In the genomic region with DNA sequence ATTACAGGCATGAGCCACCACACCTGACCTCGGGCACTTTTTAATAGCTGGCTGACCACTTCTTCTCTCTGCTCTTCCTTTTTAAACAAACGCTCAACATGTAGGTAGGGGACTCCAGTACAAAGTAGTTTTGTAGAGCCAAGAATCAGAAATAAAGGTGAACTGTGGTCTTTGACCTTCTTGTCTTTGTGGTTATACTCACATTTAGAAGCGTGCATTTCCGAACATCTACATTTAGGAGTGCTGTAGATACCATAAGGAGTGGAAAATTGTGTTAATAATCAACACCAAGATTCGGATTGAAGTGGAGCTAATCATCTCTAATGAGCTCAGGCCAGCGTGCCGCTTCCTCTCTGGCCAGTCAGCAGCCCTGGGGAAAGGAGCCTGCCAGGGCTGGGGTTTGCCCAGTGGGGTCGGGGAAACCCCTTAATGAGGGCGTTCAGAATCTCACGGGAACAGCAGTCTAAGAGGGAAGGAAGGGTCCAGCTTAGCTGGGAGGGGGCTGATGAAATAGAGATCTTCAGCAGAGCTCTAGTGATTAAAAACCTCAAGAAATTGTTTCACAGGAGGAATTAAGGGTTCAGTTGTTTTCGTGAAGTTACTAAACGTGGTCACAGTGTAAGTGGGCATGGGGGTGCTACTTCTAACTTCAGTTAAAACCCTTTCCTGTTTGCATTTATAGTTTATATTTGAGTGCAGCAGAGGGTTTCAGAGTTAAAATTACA, we compare ENCODE assay signal across 13 cellular contexts.
DNase-seq lines count a peak whose midpoint lies in the region; ATAC-seq and TF ChIP-seq lines count a peak whose summit lies in the region.
"Had no signal": no experiment of that assay in that cellular context is flagged by ENCODE, and none has a peak within 500 bp of the region (broad histone marks: within the 10 kb centered on the region; RNA-seq: fewer than 3 reads in every experiment).

No MANE protein-coding gene starts in this region.

- WGBS in right cardiac atrium, result 84% methylated on average over 12 of the region's 12 CpGs
- 85 to 87% methylated on average over 12 of the region's 12 CpGs for WGBS in thyroid gland, 2 donors

- ATAC-seq in right cardiac atrium (no peak), HG02623 (IDR thresholded peaks at IDR 0.05; ENCODE audit: unreplicated experiment) (peak; percentile 88), HG03442 (IDR thresholded peaks at IDR 0.05; ENCODE audit: unreplicated experiment) (peak; percentile 92)

- no peak overlapping the region for H3K27ac Mint-ChIP-seq in activated CD4-positive, alpha-beta T cell treated with anti-CD3 and anti-CD28 coated beads, Interleukin-2, amount 10 ng/mL, durations not matched to agents 7 days and 5 days

- H3K27ac ChIP-seq in left ventricle myocardium inferior (replicated peaks) (peak overlapping the region; percentile 4), right cardiac atrium (ENCODE audit: low read length) (no peak overlapping the region), thyroid gland (no peak overlapping the region)
- H3K27ac ChIP-seq: 22Rv1, thoracic aorta had no signal

- H3K36me3 ChIP-seq in left ventricle myocardium inferior (peaks cover 33% of the 10 kb centered on the region), thyroid gland (no peaks in the 10 kb centered on the region)

- H3K4me3 Mint-ChIP-seq in activated CD4-positive, alpha-beta T cell treated with anti-CD3 and anti-CD28 coated beads, Interleukin-2, amount 10 ng/mL, durations not matched to agents 7 days and 5 days, result no peak overlapping the region
- H3K4me3 Mint-ChIP-seq: neural crest cell had no signal

- H3K9me3 ChIP-seq in left ventricle myocardium inferior (replicated peaks) (no peaks in the 10 kb centered on the region), right cardiac atrium (ENCODE audit: control insufficient read depth, low read length) (no peaks in the 10 kb centered on the region), thyroid gland (no peaks in the 10 kb centered on the region)
- H3K9me3 ChIP-seq: thoracic aorta had no signal

- H3K27me3 ChIP-seq in left ventricle myocardium inferior (ENCODE audit: low read depth), result no peaks in the 10 kb centered on the region
- no peaks in the 10 kb centered on the region for H3K27me3 ChIP-seq in right cardiac atrium (ENCODE audit: control insufficient read depth, insufficient read depth)
- H3K27me3 ChIP-seq in thyroid gland, result no peaks in the 10 kb centered on the region

- CTCF ChIA-PET in activated CD4-positive, alpha-beta T cell treated with anti-CD3 and anti-CD28 coated beads, Interleukin-2, amount 10 ng/mL, durations not matched to agents 7 days and 5 days (lab: Charles Lee), result interaction anchor here (1.5 kb wide), 1 partner anchor 34 kb away, joined by 4 read pairs; no protein-coding TSS in a partner anchor

- POLR2A ChIA-PET in activated CD4-positive, alpha-beta T cell treated with anti-CD3 and anti-CD28 coated beads, Interleukin-2, amount 10 ng/mL, durations not matched to agents 7 days and 5 days (lab: Charles Lee), result no interaction called here

- DNase-seq in left ventricle myocardium inferior (no peak), right cardiac atrium (no peak), thyroid gland (no peak), activated gamma-delta T cell (lab: John Stamatoyannopoulos, UW) (no peak), GM19240 (ENCODE audit: insufficient read length, low spot score) (no peak)
- DNase-seq in activated CD4-positive, alpha-beta T cell treated with anti-CD3 and anti-CD28 coated beads, Interleukin-2, amount 10 ng/mL, durations not matched to agents 7 days and 5 days, result no peak
- DNase-seq: activated CD4-positive, CD25-positive, alpha-beta regulatory T cell treated with anti-CD3 and anti-CD28 coated beads, Interleukin-2, amount 50 U/mL, for 72 hours; DND-41 had no signal

- TF ChIP-seq CTCF in left ventricle myocardium inferior (IDR thresholded peaks at IDR 0.05; ENCODE audit: borderline replicate concordance) (no peak), thyroid gland (IDR thresholded peaks at IDR 0.05) (no peak)

- H3K4me1 ChIP-seq in left ventricle myocardium inferior (peaks cover 77% of the 10 kb centered on the region), right cardiac atrium (ENCODE audit: control insufficient read depth, insufficient read depth, low read length) (no peaks in the 10 kb centered on the region), thyroid gland (no peaks in the 10 kb centered on the region)

- peaks cover 2% of the 10 kb centered on the region for H3K27me3 Mint-ChIP-seq in activated CD4-positive, alpha-beta T cell treated with anti-CD3 and anti-CD28 coated beads, Interleukin-2, amount 10 ng/mL, durations not matched to agents 7 days and 5 days

- H3K9me3 Mint-ChIP-seq in activated CD4-positive, alpha-beta T cell treated with anti-CD3 and anti-CD28 coated beads, Interleukin-2, amount 10 ng/mL, durations not matched to agents 7 days and 5 days, result no peaks in the 10 kb centered on the region
- H3K9me3 Mint-ChIP-seq: neural crest cell had no signal

- intact Hi-C loops in left ventricle myocardium inferior (cut with micrococcal nuclease) (no loop called here), right cardiac atrium (cut with DNase I) (no loop called here), thyroid gland (cut with DNase I) (no loop called here)

- H3K4me3 ChIP-seq in left ventricle myocardium inferior (no peak overlapping the region), right cardiac atrium (ENCODE audit: low read length) (no peak overlapping the region), thyroid gland (replicated peaks in 1 of 3) (no peak overlapping the region)
- H3K4me3 ChIP-seq: thoracic aorta had no signal

- no peaks in the 10 kb centered on the region for H3K36me3 Mint-ChIP-seq in activated CD4-positive, alpha-beta T cell treated with anti-CD3 and anti-CD28 coated beads, Interleukin-2, amount 10 ng/mL, durations not matched to agents 7 days and 5 days (ENCODE audit: low read depth)

- no peak for TF ChIP-seq POLR2A in thyroid gland (IDR thresholded peaks at IDR 0.05)

- no peaks in the 10 kb centered on the region for H3K4me1 Mint-ChIP-seq in activated CD4-positive, alpha-beta T cell treated with anti-CD3 and anti-CD28 coated beads, Interleukin-2, amount 10 ng/mL, durations not matched to agents 7 days and 5 days

Comparison
In these comparisons a context has a peak if more than half of its experiments do, and no peak if none do; other contexts are left out.
1. ATAC-seq: peak in HG02623 (single experiment) and HG03442 (single experiment); none in right cardiac atrium (0 of 2).